ENCODE assay signal across 10 cellular contexts in genomic region chr6:7543761-7544424, GRCh38.
DNase-seq lines count a peak whose midpoint lies in the region; ATAC-seq and TF ChIP-seq lines count a peak whose summit lies in the region.
"Had no signal": no experiment of that assay in that cellular context is flagged by ENCODE, and none has a peak within 500 bp of the region (broad histone marks: within the 10 kb centered on the region; RNA-seq: fewer than 3 reads in every experiment).

No MANE protein-coding gene starts in this region.

- H3K4me1 ChIP-seq in HAP-1, result peaks cover 22% of the 10 kb centered on the region

- in situ Hi-C loops in HAP-1 (cut with MboI; ENCODE audit: low sequenced_read_pairs), result no loop called here

- no peaks in the 10 kb centered on the region for H3K27me3 ChIP-seq in HAP-1 (ENCODE audit: low read depth)

- H3K9me3 ChIP-seq in HAP-1 (no peaks in the 10 kb centered on the region), SK-N-MC (ENCODE audit: low read depth, low read length) (no peaks in the 10 kb centered on the region)
- H3K9me3 ChIP-seq: lower lobe of right lung had no signal

- H3K36me3 ChIP-seq in HAP-1 (replicated peaks) (no peaks in the 10 kb centered on the region), SK-N-MC (ENCODE audit: insufficient read depth, low read length) (no peaks in the 10 kb centered on the region)
- H3K36me3 ChIP-seq: lower lobe of right lung had no signal

- ATAC-seq in GM19328 (IDR thresholded peaks at IDR 0.05; ENCODE audit: unreplicated experiment), result no peak
- ATAC-seq: activated CD8-positive, alpha-beta memory T cell treated with anti-CD3 and anti-CD28 coated beads, Interleukin-2, amount 10 ng/mL, durations not matched to agents 7 days and 5 days had no signal

- H3K27ac ChIP-seq in SK-N-MC, result peak overlapping the region; percentile 52; the same call in 1 of the 2 replicates
- H3K27ac ChIP-seq: lower lobe of right lung had no signal

- H3K4me3 ChIP-seq in HAP-1 (peak overlapping the region; percentile 78), SK-N-MC (peak overlapping the region; percentile 90), iPS-11a (ENCODE audit: low read depth, low read length) (peak overlapping the region; percentile 10), retinal pigment epithelial cell (ENCODE audit: low read length) (peak overlapping the region; percentile 15)

- DNase-seq in HAP-1 (ENCODE audit: low spot score in 2 of 2), result peak; percentile 10 to 24
- DNase-seq in SK-N-MC (ENCODE audit: low read depth, low spot score), result no peak
- no peak for DNase-seq in retinal pigment epithelial cell (ENCODE audit: low read depth)
- DNase-seq in activated CD8-positive, alpha-beta memory T cell treated with anti-CD3 and anti-CD28 coated beads, Interleukin-2, amount 50 U/mL, for 4 hours, result no peak
- no peak for DNase-seq in kidney glomerular epithelial cell (lab: John Stamatoyannopoulos, UW)
- DNase-seq: activated CD8-positive, alpha-beta memory T cell treated with anti-CD3 and anti-CD28 coated beads, Interleukin-2, amount 10 ng/mL, durations not matched to agents 7 days and 5 days; effector CD8-positive, alpha-beta T cell; lower lobe of right lung had no signal

- no peak for TF ChIP-seq CTCF in retinal pigment epithelial cell (conservative IDR thresholded peaks at IDR 0.05; ENCODE audit: low read depth, low read length)

- H3K9ac ChIP-seq in SK-N-MC (ENCODE audit: insufficient read length), result no peak overlapping the region

Comparison
In these comparisons a context has a peak if more than half of its experiments do, and no peak if none do; other contexts are left out.
1. DNase-seq: peak in HAP-1 (2 of 2); none in SK-N-MC (single experiment), retinal pigment epithelial cell (single experiment), activated CD8-positive, alpha-beta memory T cell treated with anti-CD3 and anti-CD28 coated beads, Interleukin-2, amount 50 U/mL, for 4 hours (single experiment) and kidney glomerular epithelial cell (single experiment).
2. H3K4me3 ChIP-seq: peak in every context shown above with its lines; median percentile 90 in SK-N-MC; 78 in HAP-1; 15 in retinal pigment epithelial cell; 10 in iPS-11a.